20 cellular contexts compared by ENCODE assay signal in genomic region chr7:51340936-51341335, GRCh38. TPM values are rescaled to one million over a fixed set of nuclear protein-coding genes. Genes with fewer than 3 reads are reported as not detected.
DNase-seq lines count a peak whose midpoint lies in the region; ATAC-seq and TF ChIP-seq lines count a peak whose summit lies in the region.
"Had no signal": no experiment of that assay in that cellular context is flagged by ENCODE, and none has a peak within 500 bp of the region (broad histone marks: within the 10 kb centered on the region; RNA-seq: fewer than 3 reads in every experiment).

No MANE protein-coding gene starts in this region.

- H3K36me3 ChIP-seq in breast epithelium, result no peaks in the 10 kb centered on the region
- H3K36me3 ChIP-seq in body of pancreas (replicated peaks in 1 of 2; ENCODE audit: insufficient read depth in 1 of 2, low read depth in 2 of 2), result no peaks in the 10 kb centered on the region
- no peaks in the 10 kb centered on the region for H3K36me3 ChIP-seq in left lung
- H3K36me3 ChIP-seq: BE2C had no signal

- no TSS peak for BruUV-seq in MCF 10A (replicated peaks; lab: Mats Ljungman, UMichigan)

- WGBS in body of pancreas, 2 donors, result 91 to 95% methylated on average over 6 of the region's 6 CpGs

- H3K27me3 ChIP-seq in breast epithelium, result no peaks in the 10 kb centered on the region
- H3K27me3 ChIP-seq in body of pancreas, result no peaks in the 10 kb centered on the region
- no peaks in the 10 kb centered on the region for H3K27me3 ChIP-seq in left lung

- H3K4me3 ChIP-seq in breast epithelium, result no peak overlapping the region
- H3K4me3 ChIP-seq in body of pancreas, result no peak overlapping the region
- H3K4me3 ChIP-seq in left lung, result no peak overlapping the region

- H3K4me3 Mint-ChIP-seq in MCF 10A (ENCODE audit: unreplicated experiment) (no peak overlapping the region), type B pancreatic cell (no peak overlapping the region)
- H3K4me3 Mint-ChIP-seq: IgD-negative memory B cell had no signal

- in situ Hi-C loops in ACHN (cut with HindIII; ENCODE audit: low pct_ligation_motif_present, low pct_unique_long_range_greater_than_20kb, low sequenced_read_pairs), result no loop called here

- H3K4me1 ChIP-seq in breast epithelium (no peaks in the 10 kb centered on the region), body of pancreas (peaks cover 59% of the 10 kb centered on the region), left lung (no peaks in the 10 kb centered on the region)
- H3K4me1 ChIP-seq: BE2C had no signal

- TF ChIP-seq CTCF in MCF 10A (IDR thresholded peaks at IDR 0.05; ENCODE audit: unreplicated experiment) (no peak), breast epithelium (IDR thresholded peaks at IDR 0.05) (no peak), body of pancreas (IDR thresholded peaks at IDR 0.05) (no peak), left lung (IDR thresholded peaks at IDR 0.05) (no peak), type B pancreatic cell (conservative IDR thresholded peaks at IDR 0.05) (no peak)

- H3K9me3 Mint-ChIP-seq in MCF 10A (ENCODE audit: unreplicated experiment) (no peaks in the 10 kb centered on the region), type B pancreatic cell (peaks cover 4% of the 10 kb centered on the region)
- H3K9me3 Mint-ChIP-seq: IgD-negative memory B cell had no signal

- H3K27ac ChIP-seq in breast epithelium, result no peak overlapping the region
- peak overlapping the region; percentile 68 to 78 (median 74) for H3K27ac ChIP-seq in body of pancreas
- peak overlapping the region; percentile 33 to 37 for H3K27ac ChIP-seq in left lung
- H3K27ac ChIP-seq: 22Rv1 had no signal

- H3K36me3 Mint-ChIP-seq in MCF 10A (ENCODE audit: insufficient read depth, unreplicated experiment) (peaks cover 9% of the 10 kb centered on the region), type B pancreatic cell (no peaks in the 10 kb centered on the region)
- H3K36me3 Mint-ChIP-seq: IgD-negative memory B cell had no signal

- TF ChIP-seq POLR2A in breast epithelium (IDR thresholded peaks at IDR 0.05), result no peak
- no peak for TF ChIP-seq POLR2A in body of pancreas (IDR thresholded peaks at IDR 0.05)

- DNase-seq in MCF 10A (ENCODE audit: unreplicated experiment) (no peak), breast epithelium (ENCODE audit: low spot score in 2 of 2) (no peak), body of pancreas (no peak), left lung (no peak), type B pancreatic cell (ENCODE audit: extremely low spot score, unreplicated experiment) (no peak), SW480 (ENCODE audit: low spot score) (no peak), posterior vena cava (ENCODE audit: low spot score) (no peak), ACHN (no peak)
- DNase-seq: BE2C; NCI-H1092 treated with DMSO at 0.1 percent for 48 hours; NCI-H1436; NCI-H2171 treated with DMSO at 0.1 percent for 48 hours; NCI-H345; NCI-H524; NCI-H748 treated with DMSO at 0.1 percent for 48 hours; NK-92 treated with Interleukin-12 subunit alpha and Interleukin-12 subunit beta, amount 100 ng/mL, for 24 hours; SK-N-SH had no signal

- ATAC-seq in body of pancreas (no peak), left lung (no peak)
- ATAC-seq: Panc1 had no signal

- H3K4me1 Mint-ChIP-seq in MCF 10A (ENCODE audit: insufficient read depth, unreplicated experiment) (peaks cover 16% of the 10 kb centered on the region), type B pancreatic cell (ENCODE audit: unreplicated experiment) (peaks cover 6% of the 10 kb centered on the region)
- H3K4me1 Mint-ChIP-seq: IgD-negative memory B cell had no signal

- POLR2A ChIA-PET in MCF 10A (lab: Yijun Ruan, JAX), result no interaction called here

- CTCF ChIA-PET in MCF 10A (lab: Yijun Ruan, JAX), result interaction anchor here (0.7 to 2.5 kb wide), 7 partner anchors 11 to 180 kb away, joined by 3 to 8 read pairs (median 3); no protein-coding TSS in a partner anchor

- H3K27me3 Mint-ChIP-seq in MCF 10A (ENCODE audit: insufficient read depth, unreplicated experiment) (no peaks in the 10 kb centered on the region), type B pancreatic cell (no peaks in the 10 kb centered on the region)
- H3K27me3 Mint-ChIP-seq: IgD-negative memory B cell had no signal

- H3K9me3 ChIP-seq in breast epithelium (no peaks in the 10 kb centered on the region), body of pancreas (no peaks in the 10 kb centered on the region), left lung (no peaks in the 10 kb centered on the region)
- H3K9me3 ChIP-seq: BE2C, SK-N-SH had no signal

- intact Hi-C loops in MCF 10A (cut with micrococcal nuclease) (no loop called here), breast epithelium (cut with DNase I; ENCODE audit: low total_unique reads) (no loop called here), body of pancreas (cut with DNase I) (no loop called here), left lung (cut with DNase I) (no loop called here), posterior vena cava (cut with DNase I) (no loop called here)

- H3K27ac Mint-ChIP-seq in MCF 10A (ENCODE audit: low read depth, unreplicated experiment), result peak overlapping the region; percentile 85
- H3K27ac Mint-ChIP-seq in type B pancreatic cell, result peak overlapping the region; percentile 61
- H3K27ac Mint-ChIP-seq: IgD-negative memory B cell had no signal

RNA-seq across cellular contexts. Expression of gene COBL, which starts 24.3 kb away (rescaled TPM):
- total RNA-seq in MCF 10A (2022) (7.3 and 12.3 TPM in 2 replicates), breast epithelium (10 to 100 TPM in 2 of 3 donors, 1 to 10 TPM in 1; 2.2 to 37.3 (median 16.1) TPM), body of pancreas (10 to 100 TPM; 22.3 to 25.4 TPM), left lung (10 to 100 TPM; 26.0 to 36.1 TPM), type B pancreatic cell (ENCODE audit: low replicate concordance) (25.7 and 47.1 TPM in 2 replicates), posterior vena cava (under 1 TPM; 0.46 to 0.67 TPM)

Comparison
In these comparisons a context has a peak if more than half of its experiments do, and no peak if none do; other contexts are left out.
1. H3K27ac ChIP-seq: peak in body of pancreas (4 of 4) and left lung (2 of 2); none in breast epithelium (0 of 2).